In genomic region chr18:48928787-48929186, GRCh38 we compare ENCODE assay signal across 8 cellular contexts. TPM values are rescaled to one million over a fixed set of nuclear protein-coding genes. Genes with fewer than 3 reads are reported as not detected.
DNase-seq lines count a peak whose midpoint lies in the region; ATAC-seq and TF ChIP-seq lines count a peak whose summit lies in the region.

No MANE protein-coding gene starts in this region.

- peak; percentile 79 for ATAC-seq in GM19351 (IDR thresholded peaks at IDR 0.05; ENCODE audit: unreplicated experiment)
- peak; percentile 63 for ATAC-seq in HG03457 (IDR thresholded peaks at IDR 0.05; ENCODE audit: unreplicated experiment)
- ATAC-seq in Right ventricle myocardium superior (ENCODE audit: poor library complexity) = peak; percentile 66

- peaks cover 98 to 100% (median 100%) of the 10 kb centered on the region in 10 experiments for H3K4me1 ChIP-seq in BLaER1 treated with 17β-estradiol and CSF1 and Interleukin-3, amounts not matched to agents 10 nM and 100 nM
- H3K4me1 ChIP-seq in skeletal muscle satellite cell (ENCODE audit: control insufficient read depth, insufficient read depth, low read length) = peaks cover 77% of the 10 kb centered on the region

- DNase-seq in RWPE1 (ENCODE audit: low spot score) (no peak), activated gamma-delta T cell (lab: John Stamatoyannopoulos, UW) (peak; percentile 50), Right ventricle myocardium superior (peak; percentile 85), NCI-H1694 (lab: John Stamatoyannopoulos, UW) (no peak)

- intact Hi-C loops in Right ventricle myocardium superior (cut with DNase I) = no loop called here

- H3K36me3 ChIP-seq in BLaER1 treated with 17β-estradiol and CSF1 and Interleukin-3, amounts not matched to agents 10 nM and 100 nM = peaks cover 0 to 15% (median 0%) of the 10 kb centered on the region in 11 experiments; a peak in 4 of 22 replicates
- peaks cover 34% of the 10 kb centered on the region for H3K36me3 ChIP-seq in skeletal muscle satellite cell (ENCODE audit: insufficient read depth, low read length)

- peak overlapping the region in 9 of 10 experiments; percentile 5 to 42 (median 21); a peak in 8 of 20 replicates for H3K4me3 ChIP-seq in BLaER1 treated with 17β-estradiol and CSF1 and Interleukin-3, amounts not matched to agents 10 nM and 100 nM
- H3K4me3 ChIP-seq in skeletal muscle satellite cell (ENCODE audit: low read length) = peak overlapping the region; percentile 15

- no peaks in the 10 kb centered on the region for H3K9me3 ChIP-seq in BLaER1 treated with 17β-estradiol and CSF1 and Interleukin-3, amounts not matched to agents 10 nM and 100 nM (replicated peaks in 1 of 11)
- no peaks in the 10 kb centered on the region for H3K9me3 ChIP-seq in skeletal muscle satellite cell (replicated peaks; ENCODE audit: low read length)

- peak overlapping the region; percentile 14 to 75 (median 62); a peak in 21 of 22 replicates for H3K27ac ChIP-seq in BLaER1 treated with 17β-estradiol and CSF1 and Interleukin-3, amounts not matched to agents 10 nM and 100 nM
- peak overlapping the region; percentile 70 for H3K27ac ChIP-seq in RWPE1

- CTCF ChIA-PET in RWPE1 (lab: Yijun Ruan, JAX) = no interaction called here

- TF ChIP-seq CTCF in RWPE1 (conservative IDR thresholded peaks at IDR 0.05; ENCODE audit: low read depth) = no peak

- peak overlapping the region; percentile 82 to 99 (median 95) for H3K4me2 ChIP-seq in BLaER1 treated with 17β-estradiol and CSF1 and Interleukin-3, amounts not matched to agents 10 nM and 100 nM
- H3K4me2 ChIP-seq in skeletal muscle satellite cell (ENCODE audit: low read length) = peak overlapping the region; percentile 70

- peak overlapping the region; percentile 29 to 67 (median 56); a peak in 20 of 22 replicates for H3K9ac ChIP-seq in BLaER1 treated with 17β-estradiol and CSF1 and Interleukin-3, amounts not matched to agents 10 nM and 100 nM
- H3K9ac ChIP-seq in skeletal muscle satellite cell (ENCODE audit: low read depth, low read length) = peak overlapping the region; percentile 78

- no peaks in the 10 kb centered on the region for H3K27me3 ChIP-seq in BLaER1 treated with 17β-estradiol and CSF1 and Interleukin-3, amounts not matched to agents 10 nM and 100 nM
- no peaks in the 10 kb centered on the region for H3K27me3 ChIP-seq in skeletal muscle satellite cell (ENCODE audit: control insufficient read depth, insufficient read depth, low read length)

- POLR2A ChIA-PET in RWPE1 (lab: Yijun Ruan, JAX; ENCODE audit: low non-redundant PET) = no interaction called here

- H4K20me1 ChIP-seq in BLaER1 treated with 17β-estradiol and CSF1 and Interleukin-3, amounts not matched to agents 10 nM and 100 nM = peaks cover 0 to 98% (median 83%) of the 10 kb centered on the region in 11 experiments; a peak in 15 of 22 replicates

RNA-seq across cellular contexts. Expression of gene SMAD7, which starts 22.0 kb away (rescaled TPM):
- 14.0 TPM for total RNA-seq in Right ventricle myocardium superior
- 4.8 and 7.6 TPM in 2 replicates for total RNA-seq in skeletal muscle satellite cell (2012; rRNA removed)

Comparison
In these comparisons a context has a peak if more than half of its experiments do, and no peak if none do; other contexts are left out.
1. DNase-seq: peak in activated gamma-delta T cell (single experiment) and Right ventricle myocardium superior (single experiment); none in RWPE1 (single experiment) and NCI-H1694 (single experiment).
2. Peak in every context shown above with its lines, with median percentiles within 50 percentile points of each other: ATAC-seq.